31 cellular contexts compared by ENCODE assay signal in genomic region chr15:81851307-81851706, GRCh38.
"Had no signal": no experiment of that assay in that cellular context is flagged by ENCODE, and none has a peak within 500 bp of the region (broad histone marks: within the 10 kb centered on the region; RNA-seq: fewer than 3 reads in every experiment).

No MANE protein-coding gene starts in this region.

- H3K4me3 Mint-ChIP-seq: activated B cell treated with CpG ODN at 0.5 μM for 24 hours; activated CD4-positive, alpha-beta T cell treated with anti-CD3 and anti-CD28 coated beads for 36 hours; activated CD8-positive, alpha-beta T cell treated with anti-CD3 and anti-CD28 coated beads for 36 hours; activated naive CD8-positive, alpha-beta T cell; activated T-cell treated with anti-CD3 and anti-CD28 coated beads, Interleukin-2, amount 50 U/mL, for 4 hours; activated T-helper 17 cell treated with anti-CD3 and anti-CD28 coated beads, Interleukin-2, amount 50 U/mL, for 72 hours; T-helper 17 cell; T-helper 2 cell treated with Interferon-gamma antibody and Interleukin-4, amounts not matched to agents 5 μg/mL and 100 μg/mL, for 36 hours had no signal

- H3K9me3 ChIP-seq: body of pancreas, esophagus squamous epithelium, gastroesophageal sphincter, heart right ventricle had no signal

- H3K36me3 ChIP-seq: esophagus squamous epithelium, gastroesophageal sphincter, heart right ventricle, WERI-Rb-1 had no signal

- H3K9me3 Mint-ChIP-seq: activated B cell treated with CpG ODN at 0.5 μM for 24 hours; activated CD8-positive, alpha-beta T cell treated with anti-CD3 and anti-CD28 coated beads for 36 hours; activated T-cell treated with anti-CD3 and anti-CD28 coated beads, Interleukin-2, amount 50 U/mL, for 4 hours; activated T-helper 17 cell treated with anti-CD3 and anti-CD28 coated beads, Interleukin-2, amount 50 U/mL, for 72 hours; T-helper 2 cell treated with Interferon-gamma antibody and Interleukin-4, amounts not matched to agents 5 μg/mL and 100 μg/mL, for 36 hours had no signal

- DNase-seq: activated B cell treated with CpG ODN at 0.5 μM for 24 hours; activated CD4-positive, alpha-beta T cell treated with anti-CD3 and anti-CD28 coated beads for 36 hours; activated CD4-positive, alpha-beta T cell treated with anti-CD3 and anti-CD28 coated beads, Interleukin-2, amount 50 U/mL, for 1 hour; activated CD4-positive, alpha-beta T cell treated with anti-CD3 and anti-CD28 coated beads, Interleukin-2, amount 50 U/mL, for 48 hours; activated CD4-positive, CD25-positive, alpha-beta regulatory T cell treated with anti-CD3 and anti-CD28 coated beads, Interleukin-2, amount 50 U/mL, for 72 hours; activated CD8-positive, alpha-beta memory T cell treated with anti-CD3 and anti-CD28 coated beads for 24 hours; activated CD8-positive, alpha-beta T cell treated with anti-CD3 and anti-CD28 coated beads for 36 hours; activated effector memory CD4-positive, alpha-beta T cell treated with Interleukin-2 at 50 U/mL for 16 hours; activated gamma-delta T cell treated with Interleukin-2 at 50 U/mL for 16 hours; activated naive CD4-positive, alpha-beta T cell treated with anti-CD3 and anti-CD28 coated beads, Interleukin-2, amount 50 U/mL, for 16 hours; activated naive CD4-positive, alpha-beta T cell treated with Interleukin-2 at 50 U/mL for 16 hours; activated T-cell treated with anti-CD3 and anti-CD28 coated beads, Interleukin-2, amount 50 U/mL, for 4 hours; amygdala; aorta; body of pancreas; central memory CD4-positive, alpha-beta T cell; cortex of kidney; dermis blood vessel endothelial cell; effector CD8-positive, alpha-beta T cell; esophagus squamous epithelium; foreskin melanocyte; heart right ventricle; T-helper 1 cell; T-helper 17 cell; T1000; WERI-Rb-1 had no signal

- H3K27ac Mint-ChIP-seq: activated B cell treated with CpG ODN at 0.5 μM for 24 hours; activated CD4-positive, alpha-beta T cell treated with anti-CD3 and anti-CD28 coated beads for 36 hours; activated CD8-positive, alpha-beta T cell treated with anti-CD3 and anti-CD28 coated beads for 36 hours; activated naive CD8-positive, alpha-beta T cell; activated T-helper 17 cell treated with anti-CD3 and anti-CD28 coated beads, Interleukin-2, amount 50 U/mL, for 72 hours; T-helper 17 cell; T-helper 2 cell treated with Interferon-gamma antibody and Interleukin-4, amounts not matched to agents 5 μg/mL and 100 μg/mL, for 36 hours had no signal

- H3K27me3 ChIP-seq: body of pancreas, esophagus squamous epithelium, gastroesophageal sphincter had no signal

- ATAC-seq: activated CD4-positive, alpha-beta T cell treated with anti-CD3 and anti-CD28 coated beads for 36 hours; activated CD8-positive, alpha-beta T cell treated with anti-CD3 and anti-CD28 coated beads for 36 hours; activated T-cell treated with anti-CD3 and anti-CD28 coated beads, Interleukin-2, amount 50 U/mL, for 4 hours; activated T-helper 17 cell treated with anti-CD3 and anti-CD28 coated beads, Interleukin-2, amount 50 U/mL, for 72 hours; body of pancreas; gastroesophageal sphincter; heart right ventricle; T-helper 17 cell had no signal

- H3K36me3 Mint-ChIP-seq: activated naive CD8-positive, alpha-beta T cell had no signal

- H3K4me1 ChIP-seq: body of pancreas, esophagus squamous epithelium, gastroesophageal sphincter, heart right ventricle had no signal

- H3K27ac ChIP-seq: body of pancreas, epithelial cell of prostate, esophagus squamous epithelium, gastroesophageal sphincter, heart right ventricle, WERI-Rb-1 had no signal

- H3K4me3 ChIP-seq: body of pancreas, esophagus squamous epithelium, gastroesophageal sphincter, heart right ventricle had no signal

- H3K4me1 Mint-ChIP-seq: activated B cell treated with CpG ODN at 0.5 μM for 24 hours; activated CD4-positive, alpha-beta T cell treated with anti-CD3 and anti-CD28 coated beads for 36 hours; activated T-helper 17 cell treated with anti-CD3 and anti-CD28 coated beads, Interleukin-2, amount 50 U/mL, for 72 hours; T-helper 17 cell had no signal
